ENCODE assay signal across 9 cellular contexts in genomic region chr7:37920305-37920618, GRCh38. TPM values are rescaled to one million over a fixed set of nuclear protein-coding genes. Genes with fewer than 3 reads are reported as not detected.
DNase-seq lines count a peak whose midpoint lies in the region; ATAC-seq and TF ChIP-seq lines count a peak whose summit lies in the region.
"Had no signal": no experiment of that assay in that cellular context is flagged by ENCODE, and none has a peak within 500 bp of the region (broad histone marks: within the 10 kb centered on the region; RNA-seq: fewer than 3 reads in every experiment).

No MANE protein-coding gene starts in this region.

- H3K79me2 ChIP-seq in DND-41 (ENCODE audit: insufficient read depth, low read length), result peaks cover 45% of the 10 kb centered on the region

- peaks cover 77% of the 10 kb centered on the region for H3K27me3 Mint-ChIP-seq in progenitor cell of endocrine pancreas

- no peaks in the 10 kb centered on the region for H3K36me3 Mint-ChIP-seq in progenitor cell of endocrine pancreas (ENCODE audit: insufficient read depth)

- H3K9me3 ChIP-seq in DND-41 (ENCODE audit: insufficient read depth, low read length, severe bottlenecking), result peaks cover 3% of the 10 kb centered on the region
- H3K9me3 ChIP-seq in Panc1 (ENCODE audit: control insufficient read depth, insufficient read depth, low read depth, low read length), result peaks cover 8% of the 10 kb centered on the region; the same call in 1 of the 2 replicates

- peaks cover 4% of the 10 kb centered on the region for H3K9me3 Mint-ChIP-seq in progenitor cell of endocrine pancreas (ENCODE audit: low read depth)

- H3K4me1 Mint-ChIP-seq in progenitor cell of endocrine pancreas (ENCODE audit: low read depth), result peaks cover 6% of the 10 kb centered on the region

- CTCF ChIA-PET in Panc1 (lab: Charles Lee), result interaction anchor here (0.7 kb wide), 1 partner anchor 543 kb away, joined by 3 read pairs; no protein-coding TSS in a partner anchor

- H3K27ac ChIP-seq in DND-41 (ENCODE audit: low read length), result peak overlapping the region; percentile 89
- peak overlapping the region; percentile 84 for H3K27ac ChIP-seq in Panc1 (ENCODE audit: low read length)

- intact Hi-C loops in Panc1 (cut with micrococcal nuclease; ENCODE audit: unreplicated experiment), result no loop called here

- peaks cover 27% of the 10 kb centered on the region for H3K4me1 ChIP-seq in DND-41 (ENCODE audit: insufficient read depth, low read length)
- peaks cover 26% of the 10 kb centered on the region for H3K4me1 ChIP-seq in Panc1 (ENCODE audit: control insufficient read depth, insufficient read depth, low read length)

- peak overlapping the region; percentile 76 for H3K4me3 Mint-ChIP-seq in progenitor cell of endocrine pancreas (ENCODE audit: low read depth)

- POLR2A ChIA-PET in Panc1 (lab: Charles Lee), result interaction anchor here (0.8 kb wide), 1 partner anchor 18 kb away, joined by 3 read pairs; no protein-coding TSS in a partner anchor

- H3K4me2 ChIP-seq in DND-41 (ENCODE audit: insufficient read depth, low read length), result peak overlapping the region; percentile 86

- DNase-seq in DND-41, result no peak
- DNase-seq in Panc1 (ENCODE audit: low read depth, low spot score), result no peak
- DNase-seq in fibroblast of mammary gland (ENCODE audit: low read depth), result no peak
- no peak for DNase-seq in progenitor cell of endocrine pancreas (ENCODE audit: low spot score, unreplicated experiment)
- no peak for DNase-seq in NCI-H1048 (lab: John Stamatoyannopoulos, UW)

- peak overlapping the region; percentile 91 for H3K9ac ChIP-seq in DND-41 (ENCODE audit: low read depth, low read length)

- in situ Hi-C loops in Panc1 (cut with HindIII; ENCODE audit: low pct_unique_long_range_greater_than_20kb, low sequenced_read_pairs), result no loop called here

- TF ChIP-seq CTCF in DND-41 (IDR thresholded peaks at IDR 0.05; ENCODE audit: borderline replicate concordance, extremely low read depth, low read length, poor library complexity, severe bottlenecking) (peak; percentile 70), Panc1 (IDR thresholded peaks at IDR 0.05) (no peak), fibroblast of mammary gland (conservative IDR thresholded peaks at IDR 0.05; ENCODE audit: control insufficient read depth, insufficient read depth, low read depth, low read length) (peak; percentile 5), progenitor cell of endocrine pancreas (IDR thresholded peaks at IDR 0.05; ENCODE audit: unreplicated experiment) (no peak)

- peak overlapping the region in 1 of 2 experiments; percentile 79; a peak in 3 of 4 replicates for H3K4me3 ChIP-seq in DND-41 (ENCODE audit: low read depth in 1 of 2, low read length in 2 of 2)
- H3K4me3 ChIP-seq in Panc1 (ENCODE audit: low read depth in 2 of 2, low read length in 2 of 2), result peak overlapping the region; percentile 54 to 82
- peak overlapping the region; percentile 55 for H3K4me3 ChIP-seq in fibroblast of mammary gland (ENCODE audit: control insufficient read depth, low read depth, low read length)

- ATAC-seq in DND-41 (ENCODE audit: insufficient read depth, low read depth), result no peak
- ATAC-seq in Panc1, result no peak
- no peak for ATAC-seq in GM21515 (IDR thresholded peaks at IDR 0.05; ENCODE audit: unreplicated experiment)
- ATAC-seq in GM21619 (IDR thresholded peaks at IDR 0.05; ENCODE audit: unreplicated experiment), result no peak
- ATAC-seq in HG03039 (IDR thresholded peaks at IDR 0.05; ENCODE audit: unreplicated experiment), result no peak

- H3K27ac Mint-ChIP-seq in progenitor cell of endocrine pancreas, result peak overlapping the region; percentile 8

- no TSS peak for BruUV-seq in Panc1 (replicated peaks; lab: Mats Ljungman, UMichigan)

- H4K20me1 ChIP-seq in DND-41 (ENCODE audit: insufficient read depth, low read length), result no peaks in the 10 kb centered on the region; the same call in 1 of the 2 replicates

- peaks cover 8% of the 10 kb centered on the region for H3K27me3 ChIP-seq in DND-41 (ENCODE audit: insufficient read depth, low read length, poor library complexity)
- H3K27me3 ChIP-seq in Panc1 (ENCODE audit: control insufficient read depth, insufficient read depth, low read length), result peaks cover 4% of the 10 kb centered on the region

- H2AFZ ChIP-seq in DND-41 (ENCODE audit: low read depth, low read length), result peak overlapping the region; percentile 97

- peaks cover 24% of the 10 kb centered on the region for H3K36me3 ChIP-seq in DND-41 (ENCODE audit: insufficient read depth, low read length)
- H3K36me3 ChIP-seq in Panc1 (ENCODE audit: control insufficient read depth, insufficient read depth, low read length), result no peaks in the 10 kb centered on the region

RNA-seq across cellular contexts. Expression of gene EPDR1, which starts 0.2 kb away (rescaled TPM):
- total RNA-seq in Panc1 (2021; ENCODE audit: unreplicated experiment) (86.6 TPM), progenitor cell of endocrine pancreas (1.8 and 2.8 TPM in 2 replicates)
- polyA plus RNA-seq in Panc1 (2012; ENCODE audit: insufficient read length), result 61.2 TPM

RNA-seq across cellular contexts. Expression of gene SFRP4, which starts 3.6 kb away (rescaled TPM):
- total RNA-seq in Panc1 (2021; ENCODE audit: unreplicated experiment), result 0.74 TPM
- 0.23 TPM for polyA plus RNA-seq in Panc1 (2012; ENCODE audit: insufficient read length)
- total RNA-seq in progenitor cell of endocrine pancreas, result not detected in 2 replicates
- total RNA-seq: dermis microvascular lymphatic vessel endothelial cell had no signal

Comparison
In these comparisons a context has a peak if more than half of its experiments do, and no peak if none do; other contexts are left out.
1. CTCF ChIP-seq: peak in DND-41 (single experiment) and fibroblast of mammary gland (single experiment); none in Panc1 (single experiment) and progenitor cell of endocrine pancreas (single experiment).
2. RNA of gene EPDR1, which starts 0.2 kb away (total RNA-seq): 86.6 TPM in Panc1 (single experiment); 1.8 to 2.8 TPM in progenitor cell of endocrine pancreas; every median in the first group is over 10 times any median in the second.